Comparison of ENCODE assay signal across 8 cellular contexts in genomic region chr13:28532226-28533048, GRCh38. TPM values are rescaled to one million over a fixed set of nuclear protein-coding genes. Genes with fewer than 3 reads are reported as not detected.
A peak's percentile ranks its signal among the peaks of the same experiment; 100 is the strongest.
DNase-seq lines count a peak whose midpoint lies in the region; ATAC-seq and TF ChIP-seq lines count a peak whose summit lies in the region.

No MANE protein-coding gene starts in this region.

- H3K4me1 Mint-ChIP-seq in activated CD8-positive, alpha-beta T cell treated with anti-CD3 and anti-CD28 coated beads for 36 hours (ENCODE audit: low read depth): no peaks in the 10 kb centered on the region

- H3K27me3 ChIP-seq in right atrium auricular region (no peaks in the 10 kb centered on the region), rectal smooth muscle tissue (ENCODE audit: control insufficient read depth, insufficient read depth, low read length) (peaks cover 14% of the 10 kb centered on the region)

- peak overlapping the region; percentile 57 for H3K4me3 Mint-ChIP-seq in activated CD8-positive, alpha-beta T cell treated with anti-CD3 and anti-CD28 coated beads for 36 hours

- no peak overlapping the region for H3K9ac ChIP-seq in rectal smooth muscle tissue (ENCODE audit: low read length)

- peaks cover 44% of the 10 kb centered on the region for H3K27me3 Mint-ChIP-seq in activated CD8-positive, alpha-beta T cell treated with anti-CD3 and anti-CD28 coated beads for 36 hours

- H3K27ac ChIP-seq in right atrium auricular region (peak overlapping the region; percentile 62 to 70), rectal smooth muscle tissue (ENCODE audit: low read depth, low read length) (no peak overlapping the region)

- TF ChIP-seq CTCF in activated CD8-positive, alpha-beta T cell treated with anti-CD3 and anti-CD28 coated beads for 36 hours (IDR thresholded peaks at IDR 0.05): no peak
- no peak for TF ChIP-seq CTCF in right atrium auricular region (IDR thresholded peaks at IDR 0.05)

- no peak overlapping the region for H3K27ac Mint-ChIP-seq in activated CD8-positive, alpha-beta T cell treated with anti-CD3 and anti-CD28 coated beads for 36 hours

- POLR2A ChIA-PET in activated CD8-positive, alpha-beta T cell treated with anti-CD3 and anti-CD28 coated beads for 36 hours (lab: Charles Lee): no interaction called here

- DNase-seq in DMS79 treated with DMSO at 0.1 percent for 48 hours (lab: John Stamatoyannopoulos, UW) (peak; percentile 8), DMS79 (lab: John Stamatoyannopoulos, UW) (no peak), right atrium auricular region (ENCODE audit: low spot score) (no peak), NCI-H128 (lab: John Stamatoyannopoulos, UW; ENCODE audit: unreplicated experiment) (no peak), ureter (ENCODE audit: low spot score) (no peak), cerebellum (ENCODE audit: low spot score) (no peak)
- no peak for DNase-seq in activated CD8-positive, alpha-beta T cell treated with anti-CD3 and anti-CD28 coated beads for 36 hours

- ATAC-seq in activated CD8-positive, alpha-beta T cell treated with anti-CD3 and anti-CD28 coated beads for 36 hours: peak; percentile 38

- CTCF ChIA-PET in activated CD8-positive, alpha-beta T cell treated with anti-CD3 and anti-CD28 coated beads for 36 hours (lab: Charles Lee): no interaction called here

- H3K9me3 ChIP-seq in right atrium auricular region: no peaks in the 10 kb centered on the region

- peaks cover 0 to 31% of the 10 kb centered on the region in 2 donors for H3K4me1 ChIP-seq in right atrium auricular region
- H3K4me1 ChIP-seq in rectal smooth muscle tissue (ENCODE audit: control insufficient read depth, insufficient read depth, low read length): peaks cover 3% of the 10 kb centered on the region

- H3K9me3 Mint-ChIP-seq in activated CD8-positive, alpha-beta T cell treated with anti-CD3 and anti-CD28 coated beads for 36 hours: no peaks in the 10 kb centered on the region

- H3K4me3 ChIP-seq in right atrium auricular region: peak overlapping the region; percentile 39 to 58
- peak overlapping the region; percentile 53 for H3K4me3 ChIP-seq in rectal smooth muscle tissue (ENCODE audit: low read length)

- no peaks in the 10 kb centered on the region for H3K36me3 Mint-ChIP-seq in activated CD8-positive, alpha-beta T cell treated with anti-CD3 and anti-CD28 coated beads for 36 hours (ENCODE audit: low read depth)

- H3K36me3 ChIP-seq in right atrium auricular region: no peaks in the 10 kb centered on the region
- no peaks in the 10 kb centered on the region for H3K36me3 ChIP-seq in rectal smooth muscle tissue (ENCODE audit: control insufficient read depth, insufficient read depth, low read length)

- intact Hi-C loops in activated CD8-positive, alpha-beta T cell treated with anti-CD3 and anti-CD28 coated beads for 36 hours (cut with micrococcal nuclease): no loop called here

RNA-seq across cellular contexts. Expression of gene FLT1, which starts 37.5 kb away (rescaled TPM):
- total RNA-seq in activated CD8-positive, alpha-beta T cell treated with anti-CD3 and anti-CD28 coated beads for 36 hours: 1 to 10 TPM; 7.7 to 8.2 TPM
- total RNA-seq in right atrium auricular region: 10 to 100 TPM; 40.0 to 51.3 TPM
- total RNA-seq in ureter: 51.1 TPM
- 14.6 TPM for total RNA-seq in cerebellum
